ENCODE assay signal across 8 cellular contexts in genomic region chr17:78379134-78379497, GRCh38. TPM values are rescaled to one million over a fixed set of nuclear protein-coding genes. Genes with fewer than 3 reads are reported as not detected.
DNase-seq lines count a peak whose midpoint lies in the region; TF ChIP-seq lines count a peak whose summit lies in the region.

No MANE protein-coding gene starts in this region.

- H3K27ac ChIP-seq in SJCRH30 (peak overlapping the region; percentile 95), epithelial cell of prostate (peak overlapping the region; percentile 94), osteoblast (ENCODE audit: low read depth, low read length) (peak overlapping the region; percentile 99)

- H3K4me1 ChIP-seq in SJCRH30, result peaks cover 56% of the 10 kb centered on the region
- H3K4me1 ChIP-seq in osteoblast (ENCODE audit: insufficient read depth, low read length), result peaks cover 60% of the 10 kb centered on the region

- peaks cover 4% of the 10 kb centered on the region for H4K20me1 ChIP-seq in osteoblast (ENCODE audit: insufficient read depth, low read length)

- peak overlapping the region; percentile 78 for H3K4me2 ChIP-seq in osteoblast (ENCODE audit: insufficient read depth, low read length)

- TF ChIP-seq CTCF in osteoblast (IDR thresholded peaks at IDR 0.05; ENCODE audit: extremely low read depth, low read depth, low read length), result no peak

- H3K27me3 ChIP-seq in SJCRH30, result no peaks in the 10 kb centered on the region
- no peaks in the 10 kb centered on the region for H3K27me3 ChIP-seq in osteoblast (ENCODE audit: insufficient read depth, low read length)

- in situ Hi-C loops in KBM-7 (cut with MboI; ENCODE audit: low pct_unique_long_range_greater_than_20kb, low sequenced_read_pairs), result no loop called here

- H3K4me3 ChIP-seq in SJCRH30 (peak overlapping the region; percentile 91), osteoblast (ENCODE audit: insufficient read depth, low read length) (peak overlapping the region; percentile 92)

- DNase-seq in GM03348 (ENCODE audit: low spot score), result peak; percentile 58
- DNase-seq in SJCRH30, result no peak
- DNase-seq in epithelial cell of prostate (ENCODE audit: low read depth, low spot score), result no peak
- peak; percentile 95 for DNase-seq in osteoblast (ENCODE audit: insufficient read length, low spot score, missing footprints)
- DNase-seq in central memory CD4-positive, alpha-beta T cell, result no peak
- no peak for DNase-seq in NCI-H526 treated with DMSO at 0.1 percent for 48 hours (lab: John Stamatoyannopoulos, UW)
- DNase-seq in NCI-H1930 (lab: John Stamatoyannopoulos, UW), result no peak
- DNase-seq in KBM-7, result no peak

- H2AFZ ChIP-seq in osteoblast (ENCODE audit: low read length), result no peak overlapping the region

- H3K9me3 ChIP-seq in SJCRH30 (replicated peaks) (no peaks in the 10 kb centered on the region), osteoblast (ENCODE audit: low read depth, low read length) (no peaks in the 10 kb centered on the region)

- H3K79me2 ChIP-seq in osteoblast (ENCODE audit: insufficient read depth, low read length), result peaks cover 53% of the 10 kb centered on the region

- H3K36me3 ChIP-seq in SJCRH30 (no peaks in the 10 kb centered on the region; the same call in 1 of the 2 replicates), osteoblast (ENCODE audit: insufficient read depth, low read length) (peaks cover 7% of the 10 kb centered on the region)

RNA-seq across cellular contexts. Expression of gene PGS1, which starts 0.7 kb away (rescaled TPM):
- total RNA-seq in SJCRH30 (2014; rRNA removed; shearing (Covaris generic)), result 59.8 and 66.2 TPM in 2 replicates
- 34.4 and 39.5 TPM in 2 replicates for total RNA-seq in osteoblast

RNA-seq across cellular contexts. Expression of gene SOCS3, which starts 19.2 kb away (rescaled TPM):
- total RNA-seq in SJCRH30 (2014; rRNA removed; shearing (Covaris generic)), result 27.5 and 28.9 TPM in 2 replicates
- total RNA-seq in osteoblast, result 78.1 and 95.2 TPM in 2 replicates

Comparison
In these comparisons a context has a peak if more than half of its experiments do, and no peak if none do; other contexts are left out.
1. DNase-seq: peak in GM03348 (single experiment) and osteoblast (single experiment); none in SJCRH30 (0 of 2), epithelial cell of prostate (single experiment), central memory CD4-positive, alpha-beta T cell (single experiment), NCI-H526 treated with DMSO at 0.1 percent for 48 hours (single experiment), NCI-H1930 (0 of 2) and KBM-7 (single experiment).
2. Peak in every context shown above with its lines, with median percentiles within 50 percentile points of each other: H3K27ac ChIP-seq.